12 cellular contexts compared by ENCODE assay signal in the genomic region with DNA sequence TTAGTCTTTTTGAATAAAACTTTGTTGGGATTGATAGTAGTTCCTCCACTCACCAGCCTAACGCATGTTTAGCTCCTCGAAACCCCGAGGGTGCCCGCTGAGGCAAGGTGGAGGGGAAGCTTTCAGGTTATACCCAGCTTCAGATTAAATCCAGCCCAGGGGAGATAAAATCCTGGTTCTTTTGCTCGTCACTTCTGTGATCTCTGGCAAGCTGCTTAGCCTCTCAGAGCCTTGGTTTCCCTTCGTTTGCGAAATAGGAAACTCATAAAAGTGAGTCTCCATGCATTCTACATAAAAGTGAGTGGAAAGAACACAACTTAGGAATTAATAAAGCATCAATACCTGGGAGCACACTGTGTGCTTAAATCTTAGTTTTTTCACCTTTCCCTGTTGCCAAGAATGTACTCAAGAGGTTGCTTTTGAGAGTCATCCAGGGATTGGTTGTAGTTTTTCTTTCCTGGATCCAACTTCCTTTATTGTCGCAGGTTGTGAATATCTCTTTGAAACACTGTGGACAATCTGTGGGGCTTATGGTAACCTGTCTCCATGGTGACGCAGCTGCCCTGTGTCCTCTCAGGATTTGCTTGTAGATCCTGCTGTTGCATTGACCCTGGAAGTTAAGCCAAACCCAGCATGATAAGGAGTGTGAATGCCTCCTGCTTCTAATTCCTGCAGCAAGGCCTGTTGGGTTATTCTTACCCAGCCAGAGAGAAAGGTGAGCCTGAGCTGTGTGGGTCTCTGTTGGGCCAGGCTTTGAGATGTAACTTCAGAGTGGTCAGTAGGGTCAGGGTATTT. TPM values are rescaled to one million over a fixed set of nuclear protein-coding genes. Genes with fewer than 3 reads are reported as not detected.
A peak's percentile ranks its signal among the peaks of the same experiment; 100 is the strongest.
DNase-seq lines count a peak whose midpoint lies in the region; ATAC-seq and TF ChIP-seq lines count a peak whose summit lies in the region.
"Had no signal": no experiment of that assay in that cellular context is flagged by ENCODE, and none has a peak within 500 bp of the region (broad histone marks: within the 10 kb centered on the region; RNA-seq: fewer than 3 reads in every experiment).

No MANE protein-coding gene starts in this region.

- H3K27me3 Mint-ChIP-seq in activated T-cell treated with anti-CD3 and anti-CD28 coated beads, Interleukin-2, amount 50 U/mL, for 72 hours (ENCODE audit: low read depth): peaks cover 7% of the 10 kb centered on the region
- H3K27me3 Mint-ChIP-seq in activated CD8-positive, alpha-beta T cell treated with anti-CD3 and anti-CD28 coated beads, Interleukin-2, amount 10 ng/mL, durations not matched to agents 7 days and 5 days (ENCODE audit: low read depth): peaks cover 20% of the 10 kb centered on the region

- POLR2A ChIA-PET in activated CD8-positive, alpha-beta T cell treated with anti-CD3 and anti-CD28 coated beads, Interleukin-2, amount 10 ng/mL, durations not matched to agents 7 days and 5 days (lab: Charles Lee): interaction anchor here (0.5 kb wide), 1 partner anchor 710 kb away, joined by 3 read pairs; no protein-coding TSS in a partner anchor

- H3K9me3 Mint-ChIP-seq in activated T-cell treated with anti-CD3 and anti-CD28 coated beads, Interleukin-2, amount 50 U/mL, for 72 hours: peaks cover 0 to 2% of the 10 kb centered on the region in 2 donors
- H3K9me3 Mint-ChIP-seq in activated CD8-positive, alpha-beta T cell treated with anti-CD3 and anti-CD28 coated beads, Interleukin-2, amount 10 ng/mL, durations not matched to agents 7 days and 5 days (ENCODE audit: insufficient read depth): no peaks in the 10 kb centered on the region

- peaks cover 36% of the 10 kb centered on the region for H3K4me1 Mint-ChIP-seq in activated T-cell treated with anti-CD3 and anti-CD28 coated beads, Interleukin-2, amount 50 U/mL, for 72 hours (ENCODE audit: low read depth)
- H3K4me1 Mint-ChIP-seq in activated CD8-positive, alpha-beta T cell treated with anti-CD3 and anti-CD28 coated beads, Interleukin-2, amount 10 ng/mL, durations not matched to agents 7 days and 5 days (ENCODE audit: low read depth): peaks cover 35% of the 10 kb centered on the region

- no peak for ATAC-seq in activated T-cell treated with anti-CD3 and anti-CD28 coated beads, Interleukin-2, amount 50 U/mL, for 72 hours (replicated peaks in 1 of 2)
- ATAC-seq in activated CD8-positive, alpha-beta T cell treated with anti-CD3 and anti-CD28 coated beads, Interleukin-2, amount 10 ng/mL, durations not matched to agents 7 days and 5 days: no peak
- ATAC-seq in left colon (peak; percentile 37), GM21723 (IDR thresholded peaks at IDR 0.05; ENCODE audit: unreplicated experiment) (no peak)

- H3K36me3 ChIP-seq in thyroid gland: no peaks in the 10 kb centered on the region
- H3K36me3 ChIP-seq: tibial artery had no signal

- H3K27ac Mint-ChIP-seq in activated T-cell treated with anti-CD3 and anti-CD28 coated beads, Interleukin-2, amount 50 U/mL, for 72 hours: no peak overlapping the region
- H3K27ac Mint-ChIP-seq in activated CD8-positive, alpha-beta T cell treated with anti-CD3 and anti-CD28 coated beads, Interleukin-2, amount 10 ng/mL, durations not matched to agents 7 days and 5 days: no peak overlapping the region

- intact Hi-C loops in left colon (cut with DNase I, micrococcal nuclease): no loop called here
- intact Hi-C loops in thyroid gland (cut with DNase I): no loop called here

- no peaks in the 10 kb centered on the region for H3K27me3 ChIP-seq in thyroid gland

- 47 to 65% methylated on average over 9 of the region's 9 CpGs for WGBS in thyroid gland, 2 donors

- DNase-seq in activated T-cell treated with anti-CD3 and anti-CD28 coated beads, Interleukin-2, amount 50 U/mL, for 72 hours: no peak
- no peak for DNase-seq in activated T-cell treated with anti-CD3 and anti-CD28 coated beads, Interleukin-2, amount 50 U/mL, for 1 hour
- DNase-seq in activated CD8-positive, alpha-beta T cell treated with anti-CD3 and anti-CD28 coated beads, Interleukin-2, amount 10 ng/mL, durations not matched to agents 7 days and 5 days: no peak
- DNase-seq in left colon (peak; percentile 41 to 74), thyroid gland (peak; percentile 61 to 62), T-helper 9 cell (no peak)
- DNase-seq in stimulated activated CD4-positive, alpha-beta T cell treated with anti-CD3 and anti-CD28 coated beads, Interleukin-2, amount 100 ng/mL, for 24 hours: no peak
- DNase-seq: erythroblast, NCI-H2107, tibial artery had no signal

- peak overlapping the region; percentile 88 to 92 for H3K4me3 Mint-ChIP-seq in activated T-cell treated with anti-CD3 and anti-CD28 coated beads, Interleukin-2, amount 50 U/mL, for 72 hours
- H3K4me3 Mint-ChIP-seq in activated CD8-positive, alpha-beta T cell treated with anti-CD3 and anti-CD28 coated beads, Interleukin-2, amount 10 ng/mL, durations not matched to agents 7 days and 5 days: peak overlapping the region; percentile 82

- CTCF ChIA-PET in activated CD8-positive, alpha-beta T cell treated with anti-CD3 and anti-CD28 coated beads, Interleukin-2, amount 10 ng/mL, durations not matched to agents 7 days and 5 days (lab: Charles Lee): interaction anchor here (0.9 to 2.2 kb wide), 2 partner anchors 27 to 39 kb away, joined by 3 to 11 read pairs; no protein-coding TSS in a partner anchor

- H3K36me3 Mint-ChIP-seq in activated T-cell treated with anti-CD3 and anti-CD28 coated beads, Interleukin-2, amount 50 U/mL, for 72 hours (ENCODE audit: insufficient read depth in 2 of 2): peaks cover 2 to 7% of the 10 kb centered on the region in 2 donors
- peaks cover 6% of the 10 kb centered on the region for H3K36me3 Mint-ChIP-seq in activated CD8-positive, alpha-beta T cell treated with anti-CD3 and anti-CD28 coated beads, Interleukin-2, amount 10 ng/mL, durations not matched to agents 7 days and 5 days (ENCODE audit: low read depth)

- peak overlapping the region; percentile 61 to 86 (median 66) for H3K27ac ChIP-seq in thyroid gland
- H3K27ac ChIP-seq: SK-N-MC, tibial artery had no signal

- peak overlapping the region in 1 of 3 donors; percentile 43 for H3K4me3 ChIP-seq in thyroid gland (replicated peaks in 1 of 3)
- H3K4me3 ChIP-seq: SK-N-MC, tibial artery had no signal

- peaks cover 23 to 24% of the 10 kb centered on the region in 2 donors for H3K4me1 ChIP-seq in thyroid gland

- TF ChIP-seq CTCF in thyroid gland (IDR thresholded peaks at IDR 0.05): no peak

- TF ChIP-seq POLR2A in thyroid gland (IDR thresholded peaks at IDR 0.05): no peak

- H3K9me3 ChIP-seq in thyroid gland: no peaks in the 10 kb centered on the region
- H3K9me3 ChIP-seq: tibial artery had no signal

RNA-seq across cellular contexts. Expression of a gene that starts 2.0 kb away (rescaled TPM):
- total RNA-seq in activated T-cell treated with anti-CD3 and anti-CD28 coated beads, Interleukin-2, amount 50 U/mL, for 72 hours: 10 to 100 TPM in 1 of 2 donors, 1 to 10 TPM in 1; 6.6 to 11.2 TPM
- total RNA-seq in activated CD8-positive, alpha-beta T cell treated with anti-CD3 and anti-CD28 coated beads, Interleukin-2, amount 10 ng/mL, durations not matched to agents 7 days and 5 days: 1 to 10 TPM; 7.9 to 8.8 TPM
- total RNA-seq in left colon: 100 to 1,000 TPM; 115 to 156 TPM
- 10 to 100 TPM; 18.9 to 58.6 (median 36.5) TPM for total RNA-seq in thyroid gland

RNA-seq across cellular contexts. Expression of a gene that starts 13.2 kb away (rescaled TPM):
- total RNA-seq in activated T-cell treated with anti-CD3 and anti-CD28 coated beads, Interleukin-2, amount 50 U/mL, for 72 hours: 10 to 100 TPM; 14.9 to 25.0 TPM
- 1 to 10 TPM; 3.8 to 5.8 TPM for total RNA-seq in activated CD8-positive, alpha-beta T cell treated with anti-CD3 and anti-CD28 coated beads, Interleukin-2, amount 10 ng/mL, durations not matched to agents 7 days and 5 days
- total RNA-seq in left colon (10 to 100 TPM; 15.9 to 28.4 TPM), thyroid gland (10 to 100 TPM; 42.2 to 56.6 (median 49.9) TPM)

Comparison
In these comparisons a context has a peak if more than half of its experiments do, and no peak if none do; other contexts are left out.
1. DNase-seq: peak in left colon (2 of 2) and thyroid gland (2 of 2); none in activated T-cell treated with anti-CD3 and anti-CD28 coated beads, Interleukin-2, amount 50 U/mL, for 72 hours (0 of 2), activated T-cell treated with anti-CD3 and anti-CD28 coated beads, Interleukin-2, amount 50 U/mL, for 1 hour (single experiment), activated CD8-positive, alpha-beta T cell treated with anti-CD3 and anti-CD28 coated beads, Interleukin-2, amount 10 ng/mL, durations not matched to agents 7 days and 5 days (single experiment), T-helper 9 cell (single experiment) and stimulated activated CD4-positive, alpha-beta T cell treated with anti-CD3 and anti-CD28 coated beads, Interleukin-2, amount 100 ng/mL, for 24 hours (0 of 2).